15 cellular contexts compared by ENCODE assay signal in genomic region chr11:71283960-71284359, GRCh38. TPM values are rescaled to one million over a fixed set of nuclear protein-coding genes. Genes with fewer than 3 reads are reported as not detected.
DNase-seq lines count a peak whose midpoint lies in the region; ATAC-seq and TF ChIP-seq lines count a peak whose summit lies in the region.
"Had no signal": no experiment of that assay in that cellular context is flagged by ENCODE, and none has a peak within 500 bp of the region (broad histone marks: within the 10 kb centered on the region; RNA-seq: fewer than 3 reads in every experiment).

No MANE protein-coding gene starts in this region.

- no peaks in the 10 kb centered on the region for H3K27me3 ChIP-seq in endodermal cell (ENCODE audit: control insufficient read depth, insufficient read depth, low read length, poor library complexity, severe bottlenecking)
- H3K27me3 ChIP-seq in mucosa of rectum (ENCODE audit: control insufficient read depth in 2 of 2, insufficient read depth in 2 of 2, low read length in 2 of 2), result no peaks in the 10 kb centered on the region

- H3K9me3 ChIP-seq in endodermal cell (ENCODE audit: control insufficient read depth, low read length) (no peaks in the 10 kb centered on the region), mucosa of rectum (ENCODE audit: control insufficient read depth in 2 of 2, low read length in 2 of 2) (no peaks in the 10 kb centered on the region)
- H3K9me3 ChIP-seq: thoracic aorta had no signal

- no peak overlapping the region for H3K4me3 Mint-ChIP-seq in activated CD8-positive, alpha-beta memory T cell treated with anti-CD3 and anti-CD28 coated beads, Interleukin-2, amount 10 ng/mL, durations not matched to agents 7 days and 5 days
- no peak overlapping the region for H3K4me3 Mint-ChIP-seq in endodermal cell
- no peak overlapping the region for H3K4me3 Mint-ChIP-seq in natural killer cell
- H3K4me3 Mint-ChIP-seq: neural crest cell, WTC11 had no signal

- H3K4me3 ChIP-seq in endodermal cell (ENCODE audit: low read length), result no peak overlapping the region
- peak overlapping the region; percentile 63 to 81 for H3K4me3 ChIP-seq in mucosa of rectum (ENCODE audit: low read length in 2 of 2)
- H3K4me3 ChIP-seq: thoracic aorta had no signal

- no peak overlapping the region for H3K27ac Mint-ChIP-seq in activated CD8-positive, alpha-beta memory T cell treated with anti-CD3 and anti-CD28 coated beads, Interleukin-2, amount 10 ng/mL, durations not matched to agents 7 days and 5 days
- H3K27ac Mint-ChIP-seq in endodermal cell (no peak overlapping the region), natural killer cell (no peak overlapping the region)
- H3K27ac Mint-ChIP-seq: WTC11 had no signal

- no peaks in the 10 kb centered on the region for H3K27me3 Mint-ChIP-seq in activated CD8-positive, alpha-beta memory T cell treated with anti-CD3 and anti-CD28 coated beads, Interleukin-2, amount 10 ng/mL, durations not matched to agents 7 days and 5 days
- peaks cover 16% of the 10 kb centered on the region for H3K27me3 Mint-ChIP-seq in endodermal cell (ENCODE audit: insufficient read depth)
- H3K27me3 Mint-ChIP-seq in natural killer cell (ENCODE audit: low read depth in 2 of 2), result peaks cover 0 to 15% of the 10 kb centered on the region in 2 donors

- 88 to 93% methylated on average over 5 to 12 of the region's 12 CpGs for WGBS in endodermal cell (ENCODE audit: insufficient coverage in 1 of 2, insufficient read length in 1 of 2), 2 experiments

- CTCF ChIA-PET in activated CD8-positive, alpha-beta memory T cell treated with anti-CD3 and anti-CD28 coated beads, Interleukin-2, amount 10 ng/mL, durations not matched to agents 7 days and 5 days (lab: Charles Lee), result no interaction called here

- no peak overlapping the region for H3K27ac ChIP-seq in endodermal cell (ENCODE audit: low read depth, low read length)
- H3K27ac ChIP-seq in mucosa of rectum (ENCODE audit: low read depth in 2 of 2, low read length in 2 of 2), result peak overlapping the region; percentile 86 to 95
- H3K27ac ChIP-seq: thoracic aorta had no signal

- no peaks in the 10 kb centered on the region for H3K4me1 ChIP-seq in endodermal cell (ENCODE audit: control insufficient read depth, insufficient read depth, low read length)
- peaks cover 20 to 43% of the 10 kb centered on the region in 2 donors for H3K4me1 ChIP-seq in mucosa of rectum (ENCODE audit: control insufficient read depth in 2 of 2, insufficient read depth in 2 of 2, low read length in 2 of 2)

- ATAC-seq in activated CD8-positive, alpha-beta memory T cell treated with anti-CD3 and anti-CD28 coated beads, Interleukin-2, amount 10 ng/mL, durations not matched to agents 7 days and 5 days, result no peak
- ATAC-seq in natural killer cell, result no peak
- ATAC-seq: SK-N-SH treated with all-trans-retinoic acid at 6 μM for 48 hours, WTC11 had no signal

- no peaks in the 10 kb centered on the region for H3K36me3 Mint-ChIP-seq in activated CD8-positive, alpha-beta memory T cell treated with anti-CD3 and anti-CD28 coated beads, Interleukin-2, amount 10 ng/mL, durations not matched to agents 7 days and 5 days
- H3K36me3 Mint-ChIP-seq in endodermal cell (ENCODE audit: low read depth), result no peaks in the 10 kb centered on the region
- H3K36me3 Mint-ChIP-seq in natural killer cell, result no peaks in the 10 kb centered on the region
- H3K36me3 Mint-ChIP-seq: WTC11 had no signal

- H3K9ac ChIP-seq in endodermal cell (ENCODE audit: extremely low read depth, low read length, poor library complexity, severe bottlenecking) (no peak overlapping the region), mucosa of rectum (ENCODE audit: low read depth in 1 of 2, low read length in 2 of 2) (peak overlapping the region; percentile 34 to 90)

- peak; percentile 18 for DNase-seq in activated CD8-positive, alpha-beta memory T cell treated with anti-CD3 and anti-CD28 coated beads, Interleukin-2, amount 10 ng/mL, durations not matched to agents 7 days and 5 days
- DNase-seq in activated CD8-positive, alpha-beta memory T cell treated with anti-CD3 and anti-CD28 coated beads for 24 hours, result no peak
- DNase-seq in endodermal cell (peak; percentile 41), ureter (ENCODE audit: low spot score) (peak; percentile 88), D341Med (ENCODE audit: low spot score) (no peak), natural killer cell (no peak), NCI-H1694 (lab: John Stamatoyannopoulos, UW) (no peak)
- DNase-seq: activated CD8-positive, alpha-beta memory T cell treated with anti-CD3 and anti-CD28 coated beads, Interleukin-2, amount 50 U/mL, for 4 hours; DMS153; NCI-H1436 had no signal

- H3K36me3 ChIP-seq in endodermal cell (ENCODE audit: control insufficient read depth, insufficient read depth, low read length), result no peaks in the 10 kb centered on the region
- H3K36me3 ChIP-seq in mucosa of rectum (ENCODE audit: control insufficient read depth in 2 of 2, insufficient read depth in 2 of 2, low read length in 2 of 2), result no peaks in the 10 kb centered on the region
- H3K36me3 ChIP-seq: thoracic aorta had no signal

- intact Hi-C loops in natural killer cell (cut with micrococcal nuclease), result no loop called here

- no peaks in the 10 kb centered on the region for H3K4me1 Mint-ChIP-seq in activated CD8-positive, alpha-beta memory T cell treated with anti-CD3 and anti-CD28 coated beads, Interleukin-2, amount 10 ng/mL, durations not matched to agents 7 days and 5 days
- H3K4me1 Mint-ChIP-seq in endodermal cell (peaks cover 10% of the 10 kb centered on the region), natural killer cell (no peaks in the 10 kb centered on the region)

- no peak for TF ChIP-seq CTCF in endodermal cell (conservative IDR thresholded peaks at IDR 0.05)
- no peak for TF ChIP-seq CTCF in natural killer cell (IDR thresholded peaks at IDR 0.05)

- H3K9me3 Mint-ChIP-seq in activated CD8-positive, alpha-beta memory T cell treated with anti-CD3 and anti-CD28 coated beads, Interleukin-2, amount 10 ng/mL, durations not matched to agents 7 days and 5 days (ENCODE audit: low read depth), result no peaks in the 10 kb centered on the region
- H3K9me3 Mint-ChIP-seq in endodermal cell, result peaks cover 8% of the 10 kb centered on the region
- H3K9me3 Mint-ChIP-seq in natural killer cell, result no peaks in the 10 kb centered on the region

RNA-seq across cellular contexts. Expression of gene SHANK2, which starts 31.6 kb away (rescaled TPM):
- not detected for total RNA-seq in activated CD8-positive, alpha-beta memory T cell treated with anti-CD3 and anti-CD28 coated beads, Interleukin-2, amount 10 ng/mL, durations not matched to agents 7 days and 5 days
- total RNA-seq in endodermal cell (10 to 100 TPM; 22.3 to 49.6 TPM), ureter (77.1 TPM), natural killer cell (1 to 10 TPM in 1 of 3 donors, not detected in 2; 4.9 TPM)
- polyA plus RNA-seq in endodermal cell (2013, experiment 1 of 2), result 6.4 TPM
- polyA plus RNA-seq in endodermal cell (2013, experiment 2 of 2), result 7.0 TPM

Comparison
In these comparisons a context has a peak if more than half of its experiments do, and no peak if none do; other contexts are left out.
1. DNase-seq: peak in activated CD8-positive, alpha-beta memory T cell treated with anti-CD3 and anti-CD28 coated beads, Interleukin-2, amount 10 ng/mL, durations not matched to agents 7 days and 5 days (single experiment), endodermal cell (single experiment) and ureter (single experiment); none in activated CD8-positive, alpha-beta memory T cell treated with anti-CD3 and anti-CD28 coated beads for 24 hours (single experiment), D341Med (single experiment), natural killer cell (single experiment) and NCI-H1694 (single experiment).